Comparison of ENCODE assay signal across 10 cellular contexts in the genomic region with DNA sequence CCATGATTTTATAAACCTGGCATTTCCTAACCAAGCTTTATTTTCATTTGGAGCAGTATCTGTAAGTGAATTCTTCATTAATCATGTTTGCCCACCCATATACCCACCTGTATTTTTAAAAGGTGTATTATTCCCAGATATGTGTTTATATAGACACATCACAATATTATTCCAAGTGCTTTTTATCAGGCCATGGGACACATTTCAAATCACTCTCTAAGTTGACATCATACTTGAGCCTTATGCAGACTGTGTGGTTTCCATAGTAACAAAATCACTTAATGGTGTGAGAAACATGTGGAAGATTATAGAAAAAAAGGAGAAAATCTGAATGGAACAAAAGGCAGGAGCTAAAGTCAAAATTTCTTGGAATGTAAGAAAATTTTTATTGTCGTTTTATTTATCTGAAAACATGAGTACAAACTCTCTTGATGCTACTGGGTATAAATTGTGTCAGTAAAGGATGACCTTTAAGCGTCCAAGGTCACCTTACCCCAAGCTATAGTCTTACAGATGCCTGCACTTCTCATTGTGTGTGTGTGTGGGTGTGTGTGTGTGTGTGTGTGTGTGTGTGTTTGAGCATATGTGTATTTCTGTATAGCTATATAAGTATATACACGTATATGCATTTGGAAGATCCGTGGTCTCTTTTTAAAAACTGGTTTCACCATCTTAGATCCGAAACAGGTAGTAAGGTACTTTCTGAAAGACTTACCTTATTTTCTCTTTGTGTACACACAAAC.
DNase-seq lines count a peak whose midpoint lies in the region; ATAC-seq and TF ChIP-seq lines count a peak whose summit lies in the region.
"Had no signal": no experiment of that assay in that cellular context is flagged by ENCODE, and none has a peak within 500 bp of the region (broad histone marks: within the 10 kb centered on the region; RNA-seq: fewer than 3 reads in every experiment).

No MANE protein-coding gene starts in this region.

- DNase-seq in activated T-cell treated with anti-CD3 and anti-CD28 coated beads, Interleukin-2, amount 50 U/mL, for 72 hours: no peak
- DNase-seq in activated T-cell treated with anti-CD3 and anti-CD28 coated beads, Interleukin-2, amount 50 U/mL, for 1 hour: no peak
- no peak for DNase-seq in activated naive CD8-positive, alpha-beta T cell treated with anti-CD3 and anti-CD28 coated beads, Interleukin-2, amount 10 ng/mL, durations not matched to agents 7 days and 5 days
- DNase-seq in hepatocyte (ENCODE audit: low spot score) (no peak), tibial nerve (ENCODE audit: low spot score in 2 of 2) (no peak), AML-193 (lab: John Stamatoyannopoulos, UW) (no peak)
- DNase-seq: midbrain had no signal

- POLR2A ChIA-PET in activated naive CD8-positive, alpha-beta T cell treated with anti-CD3 and anti-CD28 coated beads, Interleukin-2, amount 10 ng/mL, durations not matched to agents 7 days and 5 days (lab: Charles Lee): interaction anchor here (0.9 kb wide), 1 partner anchor 19 kb away, joined by 3 read pairs; no protein-coding TSS in a partner anchor

- no peak for TF ChIP-seq EP300 in tibial nerve (IDR thresholded peaks at IDR 0.05)

- peak overlapping the region; percentile 56 to 67 for H3K4me3 Mint-ChIP-seq in activated T-cell treated with anti-CD3 and anti-CD28 coated beads, Interleukin-2, amount 50 U/mL, for 72 hours
- H3K4me3 Mint-ChIP-seq in activated naive CD8-positive, alpha-beta T cell treated with anti-CD3 and anti-CD28 coated beads, Interleukin-2, amount 10 ng/mL, durations not matched to agents 7 days and 5 days: peak overlapping the region; percentile 43

- TF ChIP-seq POLR2A in tibial nerve (IDR thresholded peaks at IDR 0.05): no peak

- H3K27ac ChIP-seq in hepatocyte (peak overlapping the region; percentile 90), tibial nerve (peak overlapping the region; percentile 65 to 90 (median 75))

- peaks cover 15% of the 10 kb centered on the region for H3K4me1 ChIP-seq in hepatocyte (ENCODE audit: insufficient read depth)
- peaks cover 0 to 20% (median 4%) of the 10 kb centered on the region in 4 donors for H3K4me1 ChIP-seq in tibial nerve

- H3K27me3 ChIP-seq in hepatocyte (no peaks in the 10 kb centered on the region), tibial nerve (no peaks in the 10 kb centered on the region)

- no peaks in the 10 kb centered on the region for H3K36me3 ChIP-seq in hepatocyte (replicated peaks; ENCODE audit: insufficient read depth, low read depth)
- H3K36me3 ChIP-seq in tibial nerve: no peaks in the 10 kb centered on the region

- H3K27me3 Mint-ChIP-seq in activated T-cell treated with anti-CD3 and anti-CD28 coated beads, Interleukin-2, amount 50 U/mL, for 72 hours (ENCODE audit: low read depth): no peaks in the 10 kb centered on the region
- no peaks in the 10 kb centered on the region for H3K27me3 Mint-ChIP-seq in activated naive CD8-positive, alpha-beta T cell treated with anti-CD3 and anti-CD28 coated beads, Interleukin-2, amount 10 ng/mL, durations not matched to agents 7 days and 5 days

- TF ChIP-seq CTCF in hepatocyte (IDR thresholded peaks at IDR 0.05; ENCODE audit: poor library complexity) (no peak), tibial nerve (IDR thresholded peaks at IDR 0.05) (no peak)

- H3K27ac Mint-ChIP-seq in activated T-cell treated with anti-CD3 and anti-CD28 coated beads, Interleukin-2, amount 50 U/mL, for 72 hours: peak overlapping the region; percentile 77
- no peak overlapping the region for H3K27ac Mint-ChIP-seq in activated naive CD8-positive, alpha-beta T cell treated with anti-CD3 and anti-CD28 coated beads, Interleukin-2, amount 10 ng/mL, durations not matched to agents 7 days and 5 days

- no peak overlapping the region for H2AFZ ChIP-seq in hepatocyte

- H4K20me1 ChIP-seq in hepatocyte (ENCODE audit: insufficient read depth, poor library complexity, severe bottlenecking): no peaks in the 10 kb centered on the region

- no peak for ATAC-seq in activated T-cell treated with anti-CD3 and anti-CD28 coated beads, Interleukin-2, amount 50 U/mL, for 72 hours (replicated peaks in 1 of 2)
- no peak for ATAC-seq in activated naive CD8-positive, alpha-beta T cell treated with anti-CD3 and anti-CD28 coated beads, Interleukin-2, amount 10 ng/mL, durations not matched to agents 7 days and 5 days (ENCODE audit: low read depth)
- ATAC-seq in GM18517 (IDR thresholded peaks at IDR 0.05; ENCODE audit: unreplicated experiment): no peak
- no peak for ATAC-seq in HG03159 (IDR thresholded peaks at IDR 0.05; ENCODE audit: unreplicated experiment)
- ATAC-seq: HepG2 had no signal

- WGBS in hepatocyte (ENCODE audit: low lambda C conversion rate, missing lambda C conversion rate): 89% methylated on average over 5 of the region's 5 CpGs
- WGBS in tibial nerve, 2 donors: 85 to 88% methylated on average over 5 of the region's 5 CpGs

- peaks cover 86% of the 10 kb centered on the region for H3K4me1 Mint-ChIP-seq in activated T-cell treated with anti-CD3 and anti-CD28 coated beads, Interleukin-2, amount 50 U/mL, for 72 hours (ENCODE audit: low read depth)
- H3K4me1 Mint-ChIP-seq in activated naive CD8-positive, alpha-beta T cell treated with anti-CD3 and anti-CD28 coated beads, Interleukin-2, amount 10 ng/mL, durations not matched to agents 7 days and 5 days: peaks cover 31% of the 10 kb centered on the region

- H3K9me3 ChIP-seq in hepatocyte (ENCODE audit: low read depth): no peaks in the 10 kb centered on the region
- no peaks in the 10 kb centered on the region for H3K9me3 ChIP-seq in tibial nerve

- H3K4me2 ChIP-seq in hepatocyte: peak overlapping the region; percentile 61

- no peaks in the 10 kb centered on the region for H3K9me2 ChIP-seq in hepatocyte (replicated peaks; ENCODE audit: insufficient read depth)

- no peaks in the 10 kb centered on the region for H3K79me2 ChIP-seq in hepatocyte

- H3K9me3 Mint-ChIP-seq in activated T-cell treated with anti-CD3 and anti-CD28 coated beads, Interleukin-2, amount 50 U/mL, for 72 hours: peaks cover 0 to 3% of the 10 kb centered on the region in 2 donors
- H3K9me3 Mint-ChIP-seq in activated naive CD8-positive, alpha-beta T cell treated with anti-CD3 and anti-CD28 coated beads, Interleukin-2, amount 10 ng/mL, durations not matched to agents 7 days and 5 days: no peaks in the 10 kb centered on the region

- H3K4me3 ChIP-seq in hepatocyte (no peak overlapping the region), tibial nerve (no peak overlapping the region)

- peaks cover 0 to 3% of the 10 kb centered on the region in 2 donors for H3K36me3 Mint-ChIP-seq in activated T-cell treated with anti-CD3 and anti-CD28 coated beads, Interleukin-2, amount 50 U/mL, for 72 hours (ENCODE audit: insufficient read depth in 2 of 2)
- H3K36me3 Mint-ChIP-seq in activated naive CD8-positive, alpha-beta T cell treated with anti-CD3 and anti-CD28 coated beads, Interleukin-2, amount 10 ng/mL, durations not matched to agents 7 days and 5 days: peaks cover 2% of the 10 kb centered on the region
